ENCODE assay signal across 8 cellular contexts in the genomic region with DNA sequence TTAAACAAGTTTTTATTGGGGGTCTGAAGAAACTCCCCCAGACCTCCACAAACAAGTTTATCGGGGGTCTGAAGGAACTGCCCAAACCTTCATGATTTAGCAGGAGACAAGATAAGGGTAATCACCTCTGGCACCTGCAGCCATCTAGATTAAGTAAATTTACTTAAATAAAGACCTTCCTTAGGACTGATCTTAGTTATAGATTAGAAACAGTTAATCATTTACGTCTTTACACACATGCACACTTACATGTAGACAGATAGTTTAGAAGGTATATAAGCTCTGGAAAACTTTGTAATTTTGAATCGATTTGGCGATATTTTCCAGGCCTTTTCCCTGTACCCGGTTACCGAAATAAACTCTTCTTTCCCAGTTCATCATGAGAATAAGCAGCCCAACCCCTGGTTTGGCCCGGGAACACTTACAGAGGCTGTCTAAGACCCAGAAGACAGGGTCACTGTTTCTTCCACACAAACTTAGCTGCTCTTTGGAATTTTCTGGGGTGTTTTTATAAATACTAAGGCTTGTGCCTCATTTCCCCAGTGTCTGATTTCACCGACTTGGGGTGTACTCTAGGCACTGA. TPM values are rescaled to one million over a fixed set of nuclear protein-coding genes. Genes with fewer than 3 reads are reported as not detected.
DNase-seq lines count a peak whose midpoint lies in the region; ATAC-seq, FAIRE-seq and TF ChIP-seq lines count a peak whose summit lies in the region.

No MANE protein-coding gene starts in this region.

- peak overlapping the region; percentile 68 for H3K4me3 ChIP-seq in CD8-positive, alpha-beta T cell (ENCODE audit: low read depth, low read length)
- H3K4me3 ChIP-seq in PC-9 (peak overlapping the region; percentile 68), neuron (ENCODE audit: low read length) (peak overlapping the region; percentile 81)

- H3K27ac Mint-ChIP-seq in CD8-positive, alpha-beta T cell = peak overlapping the region; percentile 88

- no peaks in the 10 kb centered on the region for H3K36me3 ChIP-seq in CD8-positive, alpha-beta T cell (ENCODE audit: insufficient read depth, low read length)
- H3K36me3 ChIP-seq in PC-9 (ENCODE audit: low read depth) = 0 out of 2 replicates have a peak, but pooled peaks cover 5% of the 10 kb centered on the region
- H3K36me3 ChIP-seq in neuron (ENCODE audit: insufficient read depth, low read length) = no peaks in the 10 kb centered on the region

- no peak for TF ChIP-seq POLR2A in GM12891 (IDR thresholded peaks at IDR 0.05; ENCODE audit: low read depth, low read length)

- peaks cover 10% of the 10 kb centered on the region for H3K9me3 Mint-ChIP-seq in CD8-positive, alpha-beta T cell

- peaks cover 14% of the 10 kb centered on the region for H3K4me1 ChIP-seq in CD8-positive, alpha-beta T cell (ENCODE audit: insufficient read depth, low read length)
- H3K4me1 ChIP-seq in PC-9 (replicated peaks; ENCODE audit: insufficient read depth) (peaks cover 19% of the 10 kb centered on the region), neuron (ENCODE audit: insufficient read depth, low read length) (peaks cover 15% of the 10 kb centered on the region)

- H2AFZ ChIP-seq in PC-9 = peak overlapping the region; percentile 93
- peak overlapping the region; percentile 84 for H2AFZ ChIP-seq in neuron (ENCODE audit: low read depth, low read length)

- H4K20me1 ChIP-seq in PC-9 (ENCODE audit: insufficient read depth) = no peaks in the 10 kb centered on the region

- FAIRE-seq in GM12891 (lab: Jason Lieb, UNC) = no peak

- H3K4me1 Mint-ChIP-seq in CD8-positive, alpha-beta T cell (ENCODE audit: low read depth) = peaks cover 12% of the 10 kb centered on the region

- TSS peak; percentile 94 for BruUV-seq in PC-9 (replicated peaks; lab: Mats Ljungman, UMichigan)

- no peaks in the 10 kb centered on the region for H3K27me3 ChIP-seq in CD8-positive, alpha-beta T cell (ENCODE audit: insufficient read depth, low read length)
- H3K27me3 ChIP-seq in PC-9 (ENCODE audit: insufficient read depth, low read depth) (no peaks in the 10 kb centered on the region), neuron (ENCODE audit: insufficient read depth, low read length) (peaks cover 2% of the 10 kb centered on the region)

- H3K4me3 Mint-ChIP-seq in CD8-positive, alpha-beta T cell = peak overlapping the region; percentile 79

- no peaks in the 10 kb centered on the region for H3K9me2 ChIP-seq in PC-9 (ENCODE audit: insufficient read depth)

- peaks cover under 1% of the 10 kb centered on the region for H3K36me3 Mint-ChIP-seq in CD8-positive, alpha-beta T cell

- no peaks in the 10 kb centered on the region for H3F3A ChIP-seq in PC-9 (ENCODE audit: insufficient read depth, low read depth)

- H3K4me2 ChIP-seq in PC-9 = peak overlapping the region; percentile 91

- CTCF ChIA-PET in CD8-positive, alpha-beta T cell (lab: Charles Lee) = interaction anchor here (2.3 kb wide), 1 partner anchor 17 kb away, joined by 12 read pairs; no protein-coding TSS in a partner anchor
- CTCF ChIA-PET in PC-9 (lab: Charles Lee) = no interaction called here

- no peaks in the 10 kb centered on the region for H3K9me3 ChIP-seq in CD8-positive, alpha-beta T cell (ENCODE audit: low read length)
- peaks cover 8% of the 10 kb centered on the region for H3K9me3 ChIP-seq in PC-9 (ENCODE audit: insufficient read depth, low read depth)
- H3K9me3 ChIP-seq in neuron (ENCODE audit: low read length) = peaks cover 4% of the 10 kb centered on the region

- no peak for DNase-seq in CD8-positive, alpha-beta T cell
- no peak for DNase-seq in PC-9
- no peak for DNase-seq in epithelial cell of prostate (ENCODE audit: low read depth, low spot score)
- DNase-seq in germinal center (ENCODE audit: low spot score) = no peak
- no peak for DNase-seq in GM12891 (ENCODE audit: insufficient read length, low spot score)

- H3K27ac ChIP-seq in CD8-positive, alpha-beta T cell (ENCODE audit: low read depth, low read length) = peak overlapping the region; percentile 57
- peak overlapping the region; percentile 65 for H3K27ac ChIP-seq in PC-9
- peak overlapping the region; percentile 40 for H3K27ac ChIP-seq in epithelial cell of prostate

- POLR2A ChIA-PET in CD8-positive, alpha-beta T cell (lab: Charles Lee) = interaction anchor here (1.1 to 1.2 kb wide), 2 partner anchors 85 to 92 kb away, joined by 3 to 5 read pairs; a partner anchor contains a TSS
- POLR2A ChIA-PET in PC-9 (lab: Charles Lee; ENCODE audit: unreplicated experiment) = no interaction called here

- intact Hi-C loops in CD8-positive, alpha-beta T cell (cut with DNase I, micrococcal nuclease) = loop anchor here (1.0 to 10.0 kb wide), 14 partner anchors 67 to 1829 kb away; a partner anchor contains a TSS
- intact Hi-C loops in PC-9 (cut with micrococcal nuclease; ENCODE audit: unreplicated experiment) = no loop called here

- peaks cover 15% of the 10 kb centered on the region for H3K27me3 Mint-ChIP-seq in CD8-positive, alpha-beta T cell (ENCODE audit: low read depth)

- TF ChIP-seq CTCF in CD8-positive, alpha-beta T cell (IDR thresholded peaks at IDR 0.05) = no peak
- TF ChIP-seq CTCF in PC-9 (conservative IDR thresholded peaks at IDR 0.05) = no peak

- H3K79me2 ChIP-seq in PC-9 (ENCODE audit: low read depth) = peaks cover 9% of the 10 kb centered on the region; the same call in 1 of the 2 replicates

- no peak for ATAC-seq in CD8-positive, alpha-beta T cell
- no peak for ATAC-seq in HG03460 (IDR thresholded peaks at IDR 0.05; ENCODE audit: unreplicated experiment)
- ATAC-seq in GM18873 (IDR thresholded peaks at IDR 0.05; ENCODE audit: low FRiP score, unreplicated experiment) = no peak

TF ChIP-seq in GM12891, 5 proteins besides CTCF, POLR2A, EP300 and RAD21:
- TF ChIP-seq SPI1 (IDR thresholded peaks at IDR 0.05; ENCODE audit: low read depth, low read length) (no peak), PAX5 (IDR thresholded peaks at IDR 0.05; ENCODE audit: insufficient read depth, low read length, severe bottlenecking) (no peak), TAF1 (IDR thresholded peaks at IDR 0.05; ENCODE audit: low read depth, low read length) (no peak), POLR2AphosphoS5 (IDR thresholded peaks at IDR 0.05; ENCODE audit: low read depth, low read length) (no peak), POU2F2 (IDR thresholded peaks at IDR 0.05; ENCODE audit: low read depth, low read length) (no peak)

RNA-seq across cellular contexts. Expression of a gene that starts 0.6 kb away (rescaled TPM):
- total RNA-seq in CD8-positive, alpha-beta T cell = under 1 TPM; 0.22 to 0.27 TPM
- total RNA-seq in PC-9 (2021) = 14.7 and 18.3 TPM in 2 replicates
- polyA plus RNA-seq in GM12891 (2012; ENCODE audit: low read depth, missing spikeins) = 7.5 TPM

Comparison
In these comparisons a context has a peak if more than half of its experiments do, and no peak if none do; other contexts are left out.
1. RNA of a gene that starts 0.6 kb away (total RNA-seq): 14.7 to 18.3 TPM in PC-9; 0.22 to 0.27 TPM in CD8-positive, alpha-beta T cell; every median in the first group is over 10 times any median in the second.
2. Peak in every context shown above with its lines, with median percentiles within 50 percentile points of each other: H3K27ac ChIP-seq and H3K4me3 ChIP-seq.